In the genomic region with DNA sequence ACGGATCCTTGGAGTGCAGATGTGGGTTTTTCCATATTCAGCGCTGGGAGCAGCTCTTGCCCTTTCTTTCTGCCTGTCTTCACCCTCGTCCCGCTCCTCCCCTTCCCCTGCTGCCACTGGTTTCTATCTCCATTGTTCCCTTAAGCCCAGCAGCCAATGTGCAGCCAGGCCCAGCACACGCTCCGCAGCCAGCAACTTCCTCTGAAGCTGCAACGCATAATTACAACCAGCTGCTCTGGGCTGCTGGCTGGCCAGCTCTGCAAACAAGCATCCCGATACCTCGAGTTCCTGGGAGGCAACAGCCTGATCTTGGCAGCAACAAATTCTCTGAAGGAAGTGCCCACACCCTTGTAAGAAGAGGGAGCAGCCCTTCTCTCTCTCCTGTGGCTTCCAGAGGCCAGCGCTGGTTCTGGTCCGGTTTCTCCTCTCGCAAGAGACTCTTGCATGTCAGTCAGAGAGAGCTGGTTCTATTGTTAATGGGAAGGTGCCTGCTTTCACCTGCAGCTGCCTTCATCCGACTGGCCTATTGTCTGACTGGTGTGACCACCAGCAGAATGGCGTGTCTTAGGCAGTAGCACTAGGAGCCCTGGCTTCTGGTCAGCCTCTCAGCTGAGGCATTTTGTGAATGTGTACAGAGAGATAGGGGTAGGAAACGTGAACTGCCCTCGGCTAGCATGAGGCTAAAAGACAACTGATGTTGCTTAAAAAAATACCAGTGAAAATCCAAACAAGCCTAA, we compare ENCODE assay signal across 8 cellular contexts.
A peak's percentile ranks its signal among the peaks of the same experiment; 100 is the strongest.
DNase-seq lines count a peak whose midpoint lies in the region; ATAC-seq and TF ChIP-seq lines count a peak whose summit lies in the region.

No MANE protein-coding gene starts in this region.

- H3K18ac ChIP-seq in mesenchymal stem cell (ENCODE audit: low read depth in 1 of 2, low read length in 2 of 2), result peak overlapping the region; percentile 55 to 98

- no peak overlapping the region for H2BK15ac ChIP-seq in mesenchymal stem cell (ENCODE audit: low read depth, poor library complexity, severe bottlenecking)

- peak overlapping the region; percentile 86 for H3K9ac ChIP-seq in mesenchymal stem cell (ENCODE audit: low read length)

- H2BK12ac ChIP-seq in mesenchymal stem cell (ENCODE audit: low read length in 2 of 2), result peak overlapping the region; percentile 22 to 92

- H3K4me3 Mint-ChIP-seq in type B pancreatic cell, result peak overlapping the region; percentile 80

- no peak overlapping the region for H3K23ac ChIP-seq in mesenchymal stem cell (ENCODE audit: low read length in 2 of 2)

- no peaks in the 10 kb centered on the region for H3K9me3 ChIP-seq in ectodermal cell (ENCODE audit: control insufficient read depth, low read length)
- no peaks in the 10 kb centered on the region for H3K9me3 ChIP-seq in mesenchymal stem cell (ENCODE audit: control insufficient read depth, low read length)

- no peak overlapping the region for H3K4me3 ChIP-seq in ectodermal cell (ENCODE audit: insufficient read depth, low read depth, low read length)
- H3K4me3 ChIP-seq in mesenchymal stem cell (ENCODE audit: insufficient read depth in 1 of 2, low read depth in 1 of 2, low read length in 2 of 2), result peak overlapping the region in 1 of 2 experiments; percentile 61

- H3K27ac ChIP-seq in ectodermal cell (ENCODE audit: insufficient read depth, low read depth, low read length, poor library complexity, severe bottlenecking) (peak overlapping the region; percentile 96), mesenchymal stem cell (ENCODE audit: low read length, poor library complexity, severe bottlenecking) (peak overlapping the region; percentile 61)

- H2BK5ac ChIP-seq in mesenchymal stem cell (ENCODE audit: low read depth, low read length, poor library complexity, severe bottlenecking), result no peak overlapping the region

- H2BK120ac ChIP-seq in mesenchymal stem cell (ENCODE audit: low read depth, low read length), result no peak overlapping the region

- no peaks in the 10 kb centered on the region for H3K9me3 Mint-ChIP-seq in type B pancreatic cell

- 3 to 4% methylated on average over 16 of the region's 16 CpGs for WGBS in ectodermal cell, 2 experiments
- WGBS in mesenchymal stem cell, result 16% methylated on average over 14 of the region's 16 CpGs

- peak overlapping the region in 1 of 2 experiments; percentile 88 for H3K14ac ChIP-seq in mesenchymal stem cell (ENCODE audit: low read length in 2 of 2)

- ATAC-seq in HG03442 (IDR thresholded peaks at IDR 0.05; ENCODE audit: unreplicated experiment), result no peak

- H3K36me3 Mint-ChIP-seq in type B pancreatic cell, result no peaks in the 10 kb centered on the region

- H3K4ac ChIP-seq in mesenchymal stem cell (ENCODE audit: low read depth in 1 of 2, low read length in 2 of 2), result peak overlapping the region; percentile 50 to 98

- H3K36me3 ChIP-seq in ectodermal cell (ENCODE audit: control insufficient read depth, insufficient read depth, low read length) (no peaks in the 10 kb centered on the region), mesenchymal stem cell (ENCODE audit: control insufficient read depth in 1 of 2, insufficient read depth in 2 of 2, low read depth in 1 of 2, low read length in 2 of 2) (no peaks in the 10 kb centered on the region)

- no peaks in the 10 kb centered on the region for H3K79me1 ChIP-seq in mesenchymal stem cell (replicated peaks; ENCODE audit: low read length, poor library complexity, severe bottlenecking)

- no peaks in the 10 kb centered on the region for H3K27me3 ChIP-seq in ectodermal cell (ENCODE audit: control insufficient read depth, insufficient read depth, low read length, poor library complexity, severe bottlenecking)
- H3K27me3 ChIP-seq in mesenchymal stem cell (ENCODE audit: control insufficient read depth in 1 of 2, insufficient read depth in 1 of 2, low read length in 2 of 2), result no peaks in the 10 kb centered on the region

- TF ChIP-seq CTCF in type B pancreatic cell (conservative IDR thresholded peaks at IDR 0.05), result no peak

- H4K8ac ChIP-seq in mesenchymal stem cell (ENCODE audit: low read length), result peak overlapping the region; percentile 49

- H3K4me2 ChIP-seq in mesenchymal stem cell (ENCODE audit: low read length, poor library complexity, severe bottlenecking), result peak overlapping the region; percentile 31

- peak overlapping the region; percentile 66 for H3K27ac Mint-ChIP-seq in type B pancreatic cell

- peak overlapping the region; percentile 62 for H2AFZ ChIP-seq in mesenchymal stem cell (ENCODE audit: low read depth, low read length)

- DNase-seq in SIG-M5 treated with dmso at 0.1 percent for 504 hours (lab: John Stamatoyannopoulos, UW; ENCODE audit: unreplicated experiment), result peak; percentile 73
- no peak for DNase-seq in SIG-M5 (lab: John Stamatoyannopoulos, UW)
- DNase-seq in NOMO-1 treated with DMSO at 0.1 percent for 48 hours (lab: John Stamatoyannopoulos, UW; ENCODE audit: unreplicated experiment), result peak; percentile 89
- DNase-seq in mesenchymal stem cell, result peak; percentile 72
- DNase-seq in type B pancreatic cell (ENCODE audit: extremely low spot score, unreplicated experiment), result peak; percentile 80
- no peak for DNase-seq in stimulated activated CD4-positive, alpha-beta T cell treated with anti-CD3 and anti-CD28 coated beads, Interleukin-1b, Interleukin-23, amount 100 ng/mL, for 48 hours

- H3K27me3 Mint-ChIP-seq in type B pancreatic cell, result no peaks in the 10 kb centered on the region

- no peak overlapping the region for H2AK5ac ChIP-seq in mesenchymal stem cell (ENCODE audit: low read length, severe bottlenecking)

- peak overlapping the region; percentile 29 for H4K91ac ChIP-seq in mesenchymal stem cell (ENCODE audit: low read length)

- H3K4me1 ChIP-seq in ectodermal cell (ENCODE audit: control insufficient read depth, insufficient read depth, low read length) (peaks cover 47% of the 10 kb centered on the region), mesenchymal stem cell (ENCODE audit: control insufficient read depth, insufficient read depth, low read depth, low read length) (peaks cover 18% of the 10 kb centered on the region)

- H3K4me1 Mint-ChIP-seq in type B pancreatic cell (ENCODE audit: unreplicated experiment), result peaks cover 59% of the 10 kb centered on the region

Comparison
In these comparisons a context has a peak if more than half of its experiments do, and no peak if none do; other contexts are left out.
1. DNase-seq: peak in SIG-M5 treated with dmso at 0.1 percent for 504 hours (single experiment), NOMO-1 treated with DMSO at 0.1 percent for 48 hours (single experiment), mesenchymal stem cell (single experiment) and type B pancreatic cell (single experiment); none in SIG-M5 (single experiment) and stimulated activated CD4-positive, alpha-beta T cell treated with anti-CD3 and anti-CD28 coated beads, Interleukin-1b, Interleukin-23, amount 100 ng/mL, for 48 hours (single experiment).